ENCODE assay signal across 23 cellular contexts in the genomic region with DNA sequence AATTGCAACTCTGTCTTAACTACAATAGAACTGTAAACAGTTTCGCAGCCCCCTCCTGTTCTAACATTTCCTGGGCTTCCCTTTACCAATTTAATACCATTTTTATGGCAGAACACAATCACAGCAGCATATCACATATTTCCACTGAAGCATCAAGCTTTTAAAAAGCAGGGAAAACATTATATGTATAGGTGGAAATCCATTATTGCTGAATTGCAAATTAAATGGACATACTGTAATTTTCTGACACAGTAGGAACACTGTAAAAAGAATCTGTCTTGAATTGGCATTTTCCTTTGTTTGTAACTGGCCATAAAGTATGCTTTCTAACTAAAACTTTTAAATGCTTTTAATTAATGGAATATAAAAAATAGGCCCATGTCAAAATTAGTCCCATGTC.
"Had no signal": no experiment of that assay in that cellular context is flagged by ENCODE, and none has a peak within 500 bp of the region (broad histone marks: within the 10 kb centered on the region; RNA-seq: fewer than 3 reads in every experiment).

No MANE protein-coding gene starts in this region.

- ATAC-seq: T-cell had no signal

- H3K4me3 ChIP-seq: MG63, SJSA1 had no signal

- DNase-seq: Karpas-422, KG1, MG63, NCI-H1092, NCI-H1105 treated with DMSO at 0.1 percent for 48 hours, NCI-H1417 treated with DMSO at 0.1 percent for 48 hours, NCI-H146, NCI-H1694 treated with DMSO at 0.1 percent for 48 hours, NCI-H1930, NCI-H2171 treated with DMSO at 0.1 percent for 48 hours, NCI-H345, NCI-H446 treated with DMSO at 0.1 percent for 48 hours, NCI-H510A treated with DMSO at 0.1 percent for 48 hours, NCI-H526, NCI-H748 treated with DMSO at 0.1 percent for 48 hours, Right ventricle myocardium superior, RPMI8226, SIG-M5, SK-N-SH, SW 1271, T-cell had no signal

- H3K27ac ChIP-seq: SJSA1 had no signal

- H3K36me3 ChIP-seq: MG63, SJSA1 had no signal

- H3K27me3 ChIP-seq: MG63, SJSA1 had no signal

- H3K9me3 ChIP-seq: MG63 had no signal

- H3K4me1 ChIP-seq: SJSA1 had no signal

- FAIRE-seq: RCC 7860 had no signal

- H3K4me2 ChIP-seq: SK-N-SH had no signal
